Comparison of ENCODE assay signal across 18 cellular contexts in genomic region chr7:92684274-92684673, GRCh38.
DNase-seq lines count a peak whose midpoint lies in the region; ATAC-seq and TF ChIP-seq lines count a peak whose summit lies in the region.
"Had no signal": no experiment of that assay in that cellular context is flagged by ENCODE, and none has a peak within 500 bp of the region (broad histone marks: within the 10 kb centered on the region; RNA-seq: fewer than 3 reads in every experiment).

No MANE protein-coding gene starts in this region.

- peaks cover 24 to 32% of the 10 kb centered on the region in 2 experiments for H3K36me3 ChIP-seq in SK-N-SH (replicated peaks in 1 of 2; ENCODE audit: control insufficient read depth in 1 of 2, insufficient read depth in 2 of 2, low read length in 1 of 2)
- H3K36me3 ChIP-seq in GM23338 (ENCODE audit: insufficient read depth), result no peaks in the 10 kb centered on the region
- H3K36me3 ChIP-seq in iPS-18a (ENCODE audit: control insufficient read depth, low read depth, low read length), result no peaks in the 10 kb centered on the region
- no peaks in the 10 kb centered on the region for H3K36me3 ChIP-seq in tibial artery
- H3K36me3 ChIP-seq in heart left ventricle, result no peaks in the 10 kb centered on the region
- H3K36me3 ChIP-seq: BE2C, upper lobe of right lung had no signal

- H3K27me3 ChIP-seq in SK-N-SH (ENCODE audit: insufficient read depth), result no peaks in the 10 kb centered on the region
- H3K27me3 ChIP-seq in GM23338 (ENCODE audit: insufficient read depth), result peaks cover 25% of the 10 kb centered on the region
- peaks cover 17% of the 10 kb centered on the region for H3K27me3 ChIP-seq in iPS-18a (ENCODE audit: control insufficient read depth, insufficient read depth, low read length)
- no peaks in the 10 kb centered on the region for H3K27me3 ChIP-seq in tibial artery
- H3K27me3 ChIP-seq in heart left ventricle, result no peaks in the 10 kb centered on the region
- H3K27me3 ChIP-seq: BE2C, upper lobe of right lung had no signal

- peak overlapping the region in 1 of 2 experiments; percentile 69; a peak in 2 of 4 replicates for H3K27ac ChIP-seq in SK-N-SH (ENCODE audit: low read depth in 2 of 2, low read length in 1 of 2)
- H3K27ac ChIP-seq in GM23338 (ENCODE audit: low read depth), result no peak overlapping the region
- no peak overlapping the region for H3K27ac ChIP-seq in iPS-18a (ENCODE audit: low read length)
- no peak overlapping the region for H3K27ac ChIP-seq in tibial artery
- H3K27ac ChIP-seq in heart left ventricle, result peak overlapping the region in 1 of 12 donors; percentile 33
- H3K27ac ChIP-seq: 22Rv1, upper lobe of right lung had no signal

- H3K4me1 ChIP-seq in SK-N-SH (ENCODE audit: control insufficient read depth in 1 of 2, insufficient read depth in 2 of 2, low read depth in 1 of 2, low read length in 1 of 2) (peaks cover 6 to 11% of the 10 kb centered on the region in 2 experiments), GM23338 (ENCODE audit: insufficient read depth) (peaks cover 27% of the 10 kb centered on the region), iPS-18a (ENCODE audit: control insufficient read depth, low read depth, low read length) (peaks cover 31% of the 10 kb centered on the region), tibial artery (peaks cover 0 to 29% (median 13%) of the 10 kb centered on the region in 4 donors), heart left ventricle (peaks cover 0 to 51% (median 18%) of the 10 kb centered on the region in 12 donors)
- H3K4me1 ChIP-seq: BE2C had no signal

- no peak overlapping the region for H3K4me3 ChIP-seq in SK-N-SH (ENCODE audit: low read depth in 2 of 2, low read length in 1 of 2)
- no peak overlapping the region; the same call in 1 of the 2 replicates for H3K4me3 ChIP-seq in GM23338
- peak overlapping the region; percentile 18 for H3K4me3 ChIP-seq in iPS-18a (ENCODE audit: low read length)
- no peak overlapping the region for H3K4me3 ChIP-seq in tibial artery
- no peak overlapping the region for H3K4me3 ChIP-seq in heart left ventricle
- H3K4me3 ChIP-seq: upper lobe of right lung had no signal

- H3K27me3 Mint-ChIP-seq in GM23338 (ENCODE audit: insufficient read depth, low read depth, poor library complexity), result peaks cover 8% of the 10 kb centered on the region
- H3K27me3 Mint-ChIP-seq in activated CD8-positive, alpha-beta T cell treated with anti-CD3 and anti-CD28 coated beads, Interleukin-2, amount 10 ng/mL, durations not matched to agents 7 days and 5 days (ENCODE audit: low read depth), result no peaks in the 10 kb centered on the region
- H3K27me3 Mint-ChIP-seq: stimulated activated naive B cell treated with anti-CD40 and anti-IgM and Interleukin-4, amounts not matched to agents 10 μg/mL and 1 μg/mL and 100 μg/mL, for 72 hours had no signal

- no peak overlapping the region for H3K4me3 Mint-ChIP-seq in GM23338
- peak overlapping the region; percentile 9 for H3K4me3 Mint-ChIP-seq in activated CD8-positive, alpha-beta T cell treated with anti-CD3 and anti-CD28 coated beads, Interleukin-2, amount 10 ng/mL, durations not matched to agents 7 days and 5 days
- H3K4me3 Mint-ChIP-seq: stimulated activated naive B cell treated with anti-CD40 and anti-IgM and Interleukin-4, amounts not matched to agents 10 μg/mL and 1 μg/mL and 100 μg/mL, for 72 hours had no signal

- no peak for ATAC-seq in SK-N-SH treated with all-trans-retinoic acid at 6 μM for 48 hours
- peak; percentile 89 for ATAC-seq in GM23338
- ATAC-seq in activated CD8-positive, alpha-beta T cell treated with anti-CD3 and anti-CD28 coated beads, Interleukin-2, amount 10 ng/mL, durations not matched to agents 7 days and 5 days, result no peak
- ATAC-seq in heart left ventricle, result no peak
- ATAC-seq: left cardiac atrium; stimulated activated naive B cell treated with anti-CD40 and anti-IgM and Interleukin-4, amounts not matched to agents 10 μg/mL and 1 μg/mL and 100 μg/mL, for 72 hours; upper lobe of right lung had no signal

- no peaks in the 10 kb centered on the region for H3K36me3 Mint-ChIP-seq in GM23338 (ENCODE audit: low read depth)
- peaks cover 83% of the 10 kb centered on the region for H3K36me3 Mint-ChIP-seq in activated CD8-positive, alpha-beta T cell treated with anti-CD3 and anti-CD28 coated beads, Interleukin-2, amount 10 ng/mL, durations not matched to agents 7 days and 5 days (ENCODE audit: low read depth)

- CTCF ChIA-PET in SK-N-SH (lab: Yijun Ruan, JAX), result interaction anchor here (1.5 to 1.9 kb wide), 2 partner anchors 15 to 63 kb away, joined by 3 to 9 read pairs; no protein-coding TSS in a partner anchor
- CTCF ChIA-PET in activated CD8-positive, alpha-beta T cell treated with anti-CD3 and anti-CD28 coated beads, Interleukin-2, amount 10 ng/mL, durations not matched to agents 7 days and 5 days (lab: Charles Lee), result interaction anchor here (0.9 to 1.6 kb wide), 8 partner anchors 18 to 148 kb away, joined by 3 to 7 read pairs (median 5); no protein-coding TSS in a partner anchor

- H3K4me1 Mint-ChIP-seq in GM23338, result peaks cover 38% of the 10 kb centered on the region
- peaks cover 85% of the 10 kb centered on the region for H3K4me1 Mint-ChIP-seq in activated CD8-positive, alpha-beta T cell treated with anti-CD3 and anti-CD28 coated beads, Interleukin-2, amount 10 ng/mL, durations not matched to agents 7 days and 5 days (ENCODE audit: low read depth)

- no peak overlapping the region for H2AFZ ChIP-seq in SK-N-SH (ENCODE audit: low read depth)
- H2AFZ ChIP-seq in GM23338, result no peak overlapping the region

- TF ChIP-seq CTCF in SK-N-SH (IDR thresholded peaks at IDR 0.05), result no peak
- no peak for TF ChIP-seq CTCF in GM23338 (conservative IDR thresholded peaks at IDR 0.05; ENCODE audit: low read depth in 2 of 2)
- no peak for TF ChIP-seq CTCF in tibial artery (IDR thresholded peaks at IDR 0.05)
- TF ChIP-seq CTCF in heart left ventricle (IDR thresholded peaks at IDR 0.05), result no peak

- no peak for DNase-seq in SK-N-SH
- peak; percentile 14 for DNase-seq in GM23338 (ENCODE audit: low spot score)
- DNase-seq in activated CD8-positive, alpha-beta T cell treated with anti-CD3 and anti-CD28 coated beads, Interleukin-2, amount 10 ng/mL, durations not matched to agents 7 days and 5 days, result no peak
- no peak for DNase-seq in tibial artery
- no peak for DNase-seq in heart left ventricle
- DNase-seq in DMS79 (lab: John Stamatoyannopoulos, UW), result no peak
- DNase-seq: activated CD8-positive, alpha-beta memory T cell treated with anti-CD3 and anti-CD28 coated beads, Interleukin-2, amount 50 U/mL, for 48 hours; amniotic stem cell; BE2C; central memory CD4-positive, alpha-beta T cell; effector CD4-positive, alpha-beta T cell; left cardiac atrium; NCI-H1417 treated with DMSO at 0.1 percent for 48 hours; stimulated activated naive B cell treated with anti-CD40 and anti-IgM and Interleukin-4, amounts not matched to agents 10 μg/mL and 1 μg/mL and 100 μg/mL, for 72 hours; upper lobe of right lung had no signal

- intact Hi-C loops in tibial artery (cut with DNase I; ENCODE audit: low total_unique reads) (no loop called here), heart left ventricle (cut with DNase I) (loop anchor here in 3 of 10 donors (10.0 kb wide), 2 partner anchors 49 to 371 kb away; no protein-coding TSS in a partner anchor)

- TF ChIP-seq EP300 in SK-N-SH (IDR thresholded peaks at IDR 0.05; ENCODE audit: borderline replicate concordance in 1 of 2, low read depth in 1 of 2, low read length in 1 of 2), result no peak

- H3K9me2 ChIP-seq in SK-N-SH (no peaks in the 10 kb centered on the region), GM23338 (ENCODE audit: insufficient read depth) (no peaks in the 10 kb centered on the region)

- H3K27ac Mint-ChIP-seq in GM23338, result no peak overlapping the region
- peak overlapping the region; percentile 94 for H3K27ac Mint-ChIP-seq in activated CD8-positive, alpha-beta T cell treated with anti-CD3 and anti-CD28 coated beads, Interleukin-2, amount 10 ng/mL, durations not matched to agents 7 days and 5 days
- H3K27ac Mint-ChIP-seq: stimulated activated naive B cell treated with anti-CD40 and anti-IgM and Interleukin-4, amounts not matched to agents 10 μg/mL and 1 μg/mL and 100 μg/mL, for 72 hours had no signal

- H3K79me2 ChIP-seq in SK-N-SH (ENCODE audit: insufficient read depth) (peaks cover 97% of the 10 kb centered on the region), GM23338 (replicated peaks; ENCODE audit: insufficient read depth) (no peaks in the 10 kb centered on the region)

- 92% methylated on average over 1 of the region's 1 CpG for WGBS in SK-N-SH (ENCODE audit: low lambda C conversion rate)
- WGBS in heart left ventricle, 4 donors, result 79 to 93% (median 91%) methylated on average over 1 of the region's 1 CpG

- no peaks in the 10 kb centered on the region for H3K9me3 Mint-ChIP-seq in GM23338
- peaks cover 15% of the 10 kb centered on the region for H3K9me3 Mint-ChIP-seq in activated CD8-positive, alpha-beta T cell treated with anti-CD3 and anti-CD28 coated beads, Interleukin-2, amount 10 ng/mL, durations not matched to agents 7 days and 5 days (ENCODE audit: insufficient read depth)
- H3K9me3 Mint-ChIP-seq: stimulated activated naive B cell treated with anti-CD40 and anti-IgM and Interleukin-4, amounts not matched to agents 10 μg/mL and 1 μg/mL and 100 μg/mL, for 72 hours had no signal

- no peaks in the 10 kb centered on the region for H4K20me1 ChIP-seq in SK-N-SH (ENCODE audit: insufficient read depth)
- no peaks in the 10 kb centered on the region for H4K20me1 ChIP-seq in GM23338 (replicated peaks; ENCODE audit: insufficient read depth)

- no peak for TF ChIP-seq POLR2A in heart left ventricle (IDR thresholded peaks at IDR 0.05)

- POLR2A ChIA-PET in SK-N-SH (lab: Yijun Ruan, JAX), result no interaction called here
- POLR2A ChIA-PET in activated CD8-positive, alpha-beta T cell treated with anti-CD3 and anti-CD28 coated beads, Interleukin-2, amount 10 ng/mL, durations not matched to agents 7 days and 5 days (lab: Charles Lee), result interaction anchor here (1.0 to 3.3 kb wide), 4 partner anchors 19 to 44 kb away, joined by 4 to 14 read pairs (median 4); no protein-coding TSS in a partner anchor

- no peaks in the 10 kb centered on the region for H3K9me3 ChIP-seq in SK-N-SH
- no peaks in the 10 kb centered on the region for H3K9me3 ChIP-seq in iPS-18a (ENCODE audit: control insufficient read depth, low read depth, low read length)
- H3K9me3 ChIP-seq in tibial artery, result no peaks in the 10 kb centered on the region
- H3K9me3 ChIP-seq in heart left ventricle, result no peaks in the 10 kb centered on the region
- H3K9me3 ChIP-seq: BE2C, upper lobe of right lung had no signal

- H3K9ac ChIP-seq in SK-N-SH (0 out of 2 replicates have a peak overlapping the region, but pooled peaks have one; percentile 10), iPS-18a (ENCODE audit: low read length) (no peak overlapping the region)

- no peak for TF ChIP-seq RAD21 in SK-N-SH (IDR thresholded peaks at IDR 0.05; ENCODE audit: low read length)

- H3K4me2 ChIP-seq in SK-N-SH, result peak overlapping the region; percentile 14; the same call in 1 of the 2 replicates
- H3K4me2 ChIP-seq in GM23338, result peak overlapping the region; percentile 41

- H3F3A ChIP-seq in SK-N-SH (replicated peaks; ENCODE audit: insufficient read depth), result peaks cover 27% of the 10 kb centered on the region
- no peaks in the 10 kb centered on the region for H3F3A ChIP-seq in GM23338 (replicated peaks; ENCODE audit: low read depth)

TF ChIP-seq in SK-N-SH treated with all-trans-retinoic acid at 6 μM for 48 hours, 23 proteins besides CTCF, POLR2A, EP300 and RAD21 (continues in another document):
- TF ChIP-seq TOX (CRISPR knock-in tag; IDR thresholded peaks at IDR 0.05; ENCODE audit: borderline replicate concordance), result no peak
